20 cellular contexts compared by ENCODE assay signal in genomic region chr18:55541571-55541970, GRCh38.
"Had no signal": no experiment of that assay in that cellular context is flagged by ENCODE, and none has a peak within 500 bp of the region (broad histone marks: within the 10 kb centered on the region; RNA-seq: fewer than 3 reads in every experiment).

No MANE protein-coding gene starts in this region.

- H3K27me3 ChIP-seq: heart left ventricle, neural progenitor cell, ovary, right atrium auricular region, sigmoid colon, suprapubic skin, thyroid gland had no signal

- H3K4me1 Mint-ChIP-seq: natural killer cell; stimulated activated effector memory CD8-positive, alpha-beta T cell treated with anti-CD3 and anti-CD28 coated beads, Interleukin-12 subunit alpha, Interleukin-12 subunit beta, amount 100 ng/mL, for 72 hours had no signal

- ATAC-seq: esophagus mucosa; heart left ventricle; natural killer cell; stimulated activated effector memory CD8-positive, alpha-beta T cell treated with anti-CD3 and anti-CD28 coated beads, Interleukin-12 subunit alpha, Interleukin-12 subunit beta, amount 100 ng/mL, for 72 hours; stimulated activated naive CD8-positive, alpha-beta T cell treated with anti-CD3 and anti-CD28 coated beads, Interleukin-15, Interleukin-2, amounts not matched to agents 100 U/mL and 50 U/mL, for 24 hours had no signal

- H3K4me3 ChIP-seq: heart left ventricle, neural progenitor cell, ovary, right atrium auricular region, sigmoid colon, suprapubic skin, thyroid gland had no signal

- H3K27me3 Mint-ChIP-seq: type B pancreatic cell had no signal

- H3K27ac Mint-ChIP-seq: mesothelial cell of epicardium; natural killer cell; neural progenitor cell; stimulated activated effector memory CD8-positive, alpha-beta T cell treated with anti-CD3 and anti-CD28 coated beads, Interleukin-12 subunit alpha, Interleukin-12 subunit beta, amount 100 ng/mL, for 72 hours; type B pancreatic cell had no signal

- H3K4me2 ChIP-seq: neural progenitor cell had no signal

- H3K4me3 Mint-ChIP-seq: mesothelial cell of epicardium; natural killer cell; neural progenitor cell; stimulated activated effector memory CD8-positive, alpha-beta T cell treated with anti-CD3 and anti-CD28 coated beads, Interleukin-12 subunit alpha, Interleukin-12 subunit beta, amount 100 ng/mL, for 72 hours; type B pancreatic cell had no signal

- H3K4me1 ChIP-seq: right atrium auricular region, suprapubic skin, thyroid gland had no signal

- H3K9me3 ChIP-seq: ovary, sigmoid colon, suprapubic skin, thyroid gland had no signal

- H3K9me3 Mint-ChIP-seq: natural killer cell; stimulated activated effector memory CD8-positive, alpha-beta T cell treated with anti-CD3 and anti-CD28 coated beads, Interleukin-12 subunit alpha, Interleukin-12 subunit beta, amount 100 ng/mL, for 72 hours had no signal

- H3K9ac ChIP-seq: neural progenitor cell had no signal

- DNase-seq: effector memory CD4-positive, alpha-beta T cell; heart left ventricle; hippocampal formation; kidney glomerular epithelial cell; natural killer cell; nucleus accumbens; ovary; sigmoid colon; small intestine; stimulated activated CD4-positive, alpha-beta T cell treated with anti-CD3 and anti-CD28 coated beads, Interleukin-4, amount 100 ng/mL, for 1 hour; stimulated activated CD8-positive, alpha-beta memory T cell treated with anti-CD3 and anti-CD28 coated beads, Interleukin-4, amount 100 ng/mL, for 48 hours; stimulated activated naive CD8-positive, alpha-beta T cell treated with anti-CD3 and anti-CD28 coated beads, Interleukin-15, Interleukin-2, amounts not matched to agents 100 U/mL and 50 U/mL, for 24 hours; thyroid gland had no signal

- H3K36me3 ChIP-seq: heart left ventricle, neural progenitor cell, ovary, right atrium auricular region, sigmoid colon, suprapubic skin, thyroid gland had no signal

- H3K36me3 Mint-ChIP-seq: natural killer cell; stimulated activated effector memory CD8-positive, alpha-beta T cell treated with anti-CD3 and anti-CD28 coated beads, Interleukin-12 subunit alpha, Interleukin-12 subunit beta, amount 100 ng/mL, for 72 hours had no signal

- H2AFZ ChIP-seq: neural progenitor cell had no signal

- H3K27ac ChIP-seq: heart left ventricle, neural progenitor cell, ovary, right atrium auricular region, sigmoid colon, suprapubic skin, thyroid gland had no signal
